In the genomic region with DNA sequence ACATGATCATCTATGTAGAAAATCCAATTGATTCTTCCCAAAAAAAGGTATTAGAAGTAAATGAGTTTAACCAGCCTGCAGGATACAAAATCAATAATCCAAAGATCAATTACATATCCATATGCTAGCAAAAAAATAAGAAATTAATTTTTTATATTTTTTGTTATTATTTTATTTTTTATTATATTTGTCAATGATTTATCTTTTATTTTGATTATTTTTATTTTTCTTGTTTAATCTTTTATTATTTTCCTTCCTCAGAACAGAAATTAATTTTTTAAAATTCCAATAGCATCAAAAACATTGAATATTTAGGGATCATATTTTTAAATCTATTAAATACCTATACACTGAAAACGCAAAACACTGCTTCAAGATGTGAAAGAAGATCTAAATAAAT, we compare ENCODE assay signal across 26 cellular contexts.
"Had no signal": no experiment of that assay in that cellular context is flagged by ENCODE, and none has a peak within 500 bp of the region (broad histone marks: within the 10 kb centered on the region; RNA-seq: fewer than 3 reads in every experiment).

No MANE protein-coding gene starts in this region.

- H3K4me1 ChIP-seq: ascending aorta, breast epithelium, esophagus muscularis mucosa, foreskin keratinocyte, gastroesophageal sphincter had no signal

- H3K27me3 ChIP-seq: ascending aorta, breast epithelium, cardiac muscle cell, dorsolateral prefrontal cortex, esophagus muscularis mucosa, foreskin keratinocyte, gastroesophageal sphincter had no signal

- DNase-seq: activated B cell treated with CpG ODN at 0.5 μM for 24 hours; activated CD4-positive, alpha-beta memory T cell treated with anti-CD3 and anti-CD28 coated beads for 36 hours; activated CD4-positive, alpha-beta T cell treated with anti-CD3 and anti-CD28 coated beads, Interleukin-2, amount 10 ng/mL, durations not matched to agents 24 days and 14 days; activated CD8-positive, alpha-beta memory T cell treated with anti-CD3 and anti-CD28 coated beads, Interleukin-2, amount 50 U/mL, for 48 hours; activated gamma-delta T cell; activated naive CD4-positive, alpha-beta T cell; activated naive CD4-positive, alpha-beta T cell treated with anti-CD3 and anti-CD28 coated beads, Interleukin-2, amount 10 ng/mL, durations not matched to agents 7 days and 5 days; activated naive CD8-positive, alpha-beta T cell treated with anti-CD3 and anti-CD28 coated beads, Interleukin-2, amount 10 ng/mL, durations not matched to agents 7 days and 5 days; activated T-cell treated with anti-CD3 and anti-CD28 coated beads for 4 hours; activated T-cell treated with anti-CD3 and anti-CD28 coated beads, Interleukin-2, amount 50 U/mL, for 24 hours; activated T-cell treated with anti-CD3 and anti-CD28 coated beads, Interleukin-2, amount 50 U/mL, for 72 hours; central memory CD4-positive, alpha-beta T cell; cerebellar nuclear complex; dorsolateral prefrontal cortex; effector memory CD4-positive, alpha-beta T cell; endodermal cell; erythroblast; T-helper 2 cell had no signal

- H3K27ac ChIP-seq: ascending aorta, breast epithelium, cardiac muscle cell, coronary artery, dorsolateral prefrontal cortex, esophagus muscularis mucosa, foreskin keratinocyte, gastroesophageal sphincter, VCaP had no signal

- H3K36me3 ChIP-seq: ascending aorta, breast epithelium, cardiac muscle cell, esophagus muscularis mucosa, gastroesophageal sphincter had no signal

- H3K4me3 ChIP-seq: ascending aorta, breast epithelium, cardiac muscle cell, coronary artery, dorsolateral prefrontal cortex, esophagus muscularis mucosa, gastroesophageal sphincter had no signal

- H3K9me3 ChIP-seq: ascending aorta, breast epithelium, esophagus muscularis mucosa, gastroesophageal sphincter had no signal
